Comparison of ENCODE assay signal across 1 cellular context in the genomic region with DNA sequence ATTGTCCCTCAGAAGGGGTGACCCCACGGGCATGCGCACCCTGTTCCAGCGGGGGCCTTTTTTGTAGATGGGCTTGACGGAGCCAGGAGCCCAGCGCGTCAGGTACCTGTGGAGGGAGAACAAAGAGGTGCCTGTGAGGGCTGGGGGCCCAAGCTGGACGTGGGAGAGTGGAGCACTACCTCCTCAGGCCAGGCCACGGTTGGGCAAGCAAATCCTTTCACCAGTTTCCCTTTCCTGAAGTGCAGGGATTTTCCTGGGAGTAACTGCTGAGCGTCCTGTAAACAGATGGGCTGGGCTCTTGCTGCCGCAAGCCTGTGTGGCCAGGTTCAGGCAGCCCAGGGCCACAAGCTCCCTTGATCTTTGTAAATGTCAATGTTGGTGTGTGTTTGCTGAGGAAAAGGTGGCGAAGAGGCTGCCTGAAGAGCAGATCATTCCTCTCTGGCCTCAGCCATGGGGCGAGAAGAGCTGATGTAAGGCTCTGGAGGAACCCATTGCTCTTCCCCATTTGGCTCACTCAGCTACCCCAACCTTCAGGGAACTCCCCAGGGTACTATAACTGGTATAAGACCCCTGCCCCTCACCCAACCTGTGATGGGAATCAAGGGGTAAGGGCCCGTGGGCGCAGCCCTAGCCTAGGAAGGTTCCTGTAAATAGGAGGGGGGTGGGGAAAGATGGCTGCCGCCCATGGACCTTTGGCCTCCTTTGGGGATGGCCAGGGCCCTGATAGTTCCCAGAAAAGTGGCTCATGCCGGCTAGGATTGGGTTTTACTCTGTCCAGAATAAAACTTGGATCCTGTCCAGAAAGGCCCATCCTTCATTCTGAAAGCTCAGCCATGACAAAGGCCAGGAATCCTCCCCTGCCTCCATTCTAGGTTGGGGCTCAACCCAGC.
A peak's percentile ranks its signal among the peaks of the same experiment; 100 is the strongest.
TF ChIP-seq lines count a peak whose summit lies in the region.

No MANE protein-coding gene starts in this region.

TF ChIP-seq in HepG2, 621 proteins besides CTCF, POLR2A, EP300 and RAD21 (continued from another document):
- TF ChIP-seq, protein P1, sequence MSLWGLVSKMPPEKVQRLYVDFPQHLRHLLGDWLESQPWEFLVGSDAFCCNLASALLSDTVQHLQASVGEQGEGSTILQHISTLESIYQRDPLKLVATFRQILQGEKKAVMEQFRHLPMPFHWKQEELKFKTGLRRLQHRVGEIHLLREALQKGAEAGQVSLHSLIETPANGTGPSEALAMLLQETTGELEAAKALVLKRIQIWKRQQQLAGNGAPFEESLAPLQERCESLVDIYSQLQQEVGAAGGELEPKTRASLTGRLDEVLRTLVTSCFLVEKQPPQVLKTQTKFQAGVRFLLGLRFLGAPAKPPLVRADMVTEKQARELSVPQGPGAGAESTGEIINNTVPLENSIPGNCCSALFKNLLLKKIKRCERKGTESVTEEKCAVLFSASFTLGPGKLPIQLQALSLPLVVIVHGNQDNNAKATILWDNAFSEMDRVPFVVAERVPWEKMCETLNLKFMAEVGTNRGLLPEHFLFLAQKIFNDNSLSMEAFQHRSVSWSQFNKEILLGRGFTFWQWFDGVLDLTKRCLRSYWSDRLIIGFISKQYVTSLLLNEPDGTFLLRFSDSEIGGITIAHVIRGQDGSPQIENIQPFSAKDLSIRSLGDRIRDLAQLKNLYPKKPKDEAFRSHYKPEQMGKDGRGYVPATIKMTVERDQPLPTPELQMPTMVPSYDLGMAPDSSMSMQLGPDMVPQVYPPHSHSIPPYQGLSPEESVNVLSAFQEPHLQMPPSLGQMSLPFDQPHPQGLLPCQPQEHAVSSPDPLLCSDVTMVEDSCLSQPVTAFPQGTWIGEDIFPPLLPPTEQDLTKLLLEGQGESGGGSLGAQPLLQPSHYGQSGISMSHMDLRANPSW (CRISPR knock-in tag; IDR thresholded peaks at IDR 0.05; ENCODE audit: borderline replicate concordance), result no peak; the same call in 1 of the 2 replicates
- TF ChIP-seq ELF3 (CRISPR knock-in tag; IDR thresholded peaks at IDR 0.05), result peak; percentile 90
- TF ChIP-seq SALL1 (CRISPR knock-in tag; IDR thresholded peaks at IDR 0.05), result peak; percentile 93
- TF ChIP-seq, protein P2, sequence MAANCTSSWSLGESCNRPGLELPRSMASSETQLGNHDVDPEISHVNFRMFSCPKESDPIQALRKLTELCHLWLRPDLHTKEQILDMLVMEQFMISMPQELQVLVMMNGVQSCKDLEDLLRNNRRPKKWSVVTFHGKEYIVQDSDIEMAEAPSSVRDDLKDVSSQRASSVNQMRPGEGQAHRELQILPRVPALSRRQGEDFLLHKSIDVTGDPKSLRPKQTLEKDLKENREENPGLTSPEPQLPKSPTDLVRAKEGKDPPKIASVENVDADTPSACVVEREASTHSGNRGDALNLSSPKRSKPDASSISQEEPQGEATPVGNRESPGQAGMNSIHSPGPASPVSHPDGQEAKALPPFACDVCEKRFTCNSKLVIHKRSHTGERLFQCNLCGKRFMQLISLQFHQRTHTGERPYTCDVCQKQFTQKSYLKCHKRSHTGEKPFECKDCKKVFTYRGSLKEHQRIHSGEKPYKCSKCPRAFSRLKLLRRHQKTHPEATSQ (CRISPR knock-in tag; IDR thresholded peaks at IDR 0.05; ENCODE audit: borderline replicate concordance), result peak; percentile 73; the same call in 1 of the 2 replicates
- TF ChIP-seq ZSCAN12 (CRISPR knock-in tag; IDR thresholded peaks at IDR 0.05), result no peak
- TF ChIP-seq RBM39 (IDR thresholded peaks at IDR 0.05; ENCODE audit: low read depth, low read length, poor library complexity, severe bottlenecking), result peak; percentile 8
- no peak for TF ChIP-seq BHLHE40 (IDR thresholded peaks at IDR 0.05; ENCODE audit: low read length)
